In genomic region chr11:129611661-129612566, GRCh38 we compare ENCODE assay signal across 15 cellular contexts.
DNase-seq lines count a peak whose midpoint lies in the region; ATAC-seq, FAIRE-seq and TF ChIP-seq lines count a peak whose summit lies in the region.
"Had no signal": no experiment of that assay in that cellular context is flagged by ENCODE, and none has a peak within 500 bp of the region (broad histone marks: within the 10 kb centered on the region; RNA-seq: fewer than 3 reads in every experiment).

No MANE protein-coding gene starts in this region.

- H3K9ac ChIP-seq in HepG2 (ENCODE audit: insufficient read depth, low read depth, low read length) = no peak overlapping the region

- H3K36me3 ChIP-seq in HepG2 (replicated peaks in 1 of 2; ENCODE audit: control insufficient read depth in 1 of 2, insufficient read depth in 2 of 2, low read length in 2 of 2) (no peaks in the 10 kb centered on the region), right lobe of liver (no peaks in the 10 kb centered on the region), uterus (no peaks in the 10 kb centered on the region), right atrium auricular region (no peaks in the 10 kb centered on the region)

- no peak overlapping the region for H2AFZ ChIP-seq in HepG2 (ENCODE audit: low read length)

- peaks cover 10% of the 10 kb centered on the region for H3K27me3 Mint-ChIP-seq in stimulated activated naive CD8-positive, alpha-beta T cell treated with anti-CD3 and anti-CD28 coated beads, Interleukin-15, amount 100 ng/mL, for 72 hours
- H3K27me3 Mint-ChIP-seq in activated CD8-positive, alpha-beta T cell treated with anti-CD3 and anti-CD28 coated beads, Interleukin-2, amount 10 ng/mL, durations not matched to agents 7 days and 5 days (ENCODE audit: low read depth) = no peaks in the 10 kb centered on the region
- H3K27me3 Mint-ChIP-seq: activated CD4-positive, alpha-beta T cell treated with anti-CD3 and anti-CD28 coated beads, Interleukin-2, amount 10 ng/mL, durations not matched to agents 7 days and 5 days; memory B cell had no signal

- peaks cover 0 to 29% of the 10 kb centered on the region in 2 experiments; a peak in 1 of 5 replicates for H3K27me3 ChIP-seq in HepG2 (ENCODE audit: control insufficient read depth in 1 of 2, insufficient read depth in 2 of 2, low read length in 2 of 2)
- no peaks in the 10 kb centered on the region for H3K27me3 ChIP-seq in right lobe of liver
- no peaks in the 10 kb centered on the region for H3K27me3 ChIP-seq in uterus
- no peaks in the 10 kb centered on the region for H3K27me3 ChIP-seq in right atrium auricular region

- POLR2A ChIA-PET in HepG2 (lab: Yijun Ruan, JAX) = no interaction called here
- POLR2A ChIA-PET in activated CD8-positive, alpha-beta T cell treated with anti-CD3 and anti-CD28 coated beads, Interleukin-2, amount 10 ng/mL, durations not matched to agents 7 days and 5 days (lab: Charles Lee) = interaction anchor here (0.6 kb wide), 1 partner anchor 330 kb away, joined by 3 read pairs; no protein-coding TSS in a partner anchor

- FAIRE-seq in HepG2 (lab: Jason Lieb, UNC) = no peak

- TF ChIP-seq EP300 in HepG2 (IDR thresholded peaks at IDR 0.05; ENCODE audit: low read depth in 2 of 2, low read length in 2 of 2) (no peak), HepG2 (CRISPR knock-in tag; IDR thresholded peaks at IDR 0.05; ENCODE audit: borderline replicate concordance) (no peak)

- H3K79me2 ChIP-seq in HepG2 (ENCODE audit: insufficient read depth, low read length) = no peaks in the 10 kb centered on the region

- TF ChIP-seq RAD21 in HepG2 (CRISPR knock-in tag; IDR thresholded peaks at IDR 0.05) = no peak

- in situ Hi-C loops in HepG2 (cut with HindIII; ENCODE audit: extremely low pct_ligation_motif_present, low pct_unique_long_range_greater_than_20kb) = no loop called here

- H3K4me3 ChIP-seq in HepG2 (replicated peaks in 1 of 3; ENCODE audit: insufficient read depth in 1 of 3, low read depth in 2 of 3, low read length in 3 of 3) = no peak overlapping the region
- no peak overlapping the region for H3K4me3 ChIP-seq in right lobe of liver
- no peak overlapping the region for H3K4me3 ChIP-seq in uterus
- H3K4me3 ChIP-seq in right atrium auricular region = no peak overlapping the region

- intact Hi-C loops in HepG2 (cut with micrococcal nuclease; ENCODE audit: unreplicated experiment) (no loop called here), right lobe of liver (cut with DNase I) (no loop called here), uterus (cut with DNase I; ENCODE audit: low total_unique reads) (no loop called here)

- H3K4me1 Mint-ChIP-seq in stimulated activated naive CD8-positive, alpha-beta T cell treated with anti-CD3 and anti-CD28 coated beads, Interleukin-15, amount 100 ng/mL, for 72 hours = no peaks in the 10 kb centered on the region
- no peaks in the 10 kb centered on the region for H3K4me1 Mint-ChIP-seq in activated CD8-positive, alpha-beta T cell treated with anti-CD3 and anti-CD28 coated beads, Interleukin-2, amount 10 ng/mL, durations not matched to agents 7 days and 5 days (ENCODE audit: low read depth)
- H3K4me1 Mint-ChIP-seq: activated CD4-positive, alpha-beta T cell treated with anti-CD3 and anti-CD28 coated beads, Interleukin-2, amount 10 ng/mL, durations not matched to agents 7 days and 5 days; memory B cell had no signal

- 22% methylated on average over 18 of the region's 18 CpGs for WGBS in HepG2 (ENCODE audit: low lambda C conversion rate)
- WGBS in right lobe of liver (ENCODE audit: insufficient coverage, low coverage, low lambda C conversion rate, missing lambda C conversion rate) = 35% methylated on average over 17 of the region's 18 CpGs

- H3K27ac ChIP-seq in HepG2 (ENCODE audit: extremely low read length, insufficient read depth, low read length) (no peak overlapping the region), right lobe of liver (no peak overlapping the region), uterus (no peak overlapping the region), right atrium auricular region (no peak overlapping the region)

- DNase-seq in HepG2 (ENCODE audit: low spot score) (no peak), right lobe of liver (no peak), RKO (ENCODE audit: low spot score) (peak; percentile 1), islet precursor cell (peak; percentile 66), uterus (no peak), right atrium auricular region (ENCODE audit: low spot score) (no peak)
- no peak for DNase-seq in stimulated activated naive CD8-positive, alpha-beta T cell treated with anti-CD3 and anti-CD28 coated beads, Interleukin-15, amount 100 ng/mL, for 72 hours
- no peak for DNase-seq in activated CD8-positive, alpha-beta T cell treated with anti-CD3 and anti-CD28 coated beads, Interleukin-2, amount 10 ng/mL, durations not matched to agents 7 days and 5 days
- DNase-seq: activated CD4-positive, alpha-beta T cell treated with anti-CD3 and anti-CD28 coated beads, Interleukin-2, amount 10 ng/mL, durations not matched to agents 7 days and 5 days; activated T-cell treated with anti-CD3 and anti-CD28 coated beads, Interleukin-2, amount 50 U/mL, for 48 hours; amniotic stem cell; DMS 273 treated with DMSO at 0.1 percent for 48 hours; NCI-H446; T-helper 9 cell had no signal

- ATAC-seq in HepG2 = peak; percentile 58
- ATAC-seq in right lobe of liver = no peak
- no peak for ATAC-seq in stimulated activated naive CD8-positive, alpha-beta T cell treated with anti-CD3 and anti-CD28 coated beads, Interleukin-15, amount 100 ng/mL, for 72 hours
- ATAC-seq in activated CD8-positive, alpha-beta T cell treated with anti-CD3 and anti-CD28 coated beads, Interleukin-2, amount 10 ng/mL, durations not matched to agents 7 days and 5 days = no peak

- no peaks in the 10 kb centered on the region for H3K9me3 Mint-ChIP-seq in stimulated activated naive CD8-positive, alpha-beta T cell treated with anti-CD3 and anti-CD28 coated beads, Interleukin-15, amount 100 ng/mL, for 72 hours
- no peaks in the 10 kb centered on the region for H3K9me3 Mint-ChIP-seq in activated CD8-positive, alpha-beta T cell treated with anti-CD3 and anti-CD28 coated beads, Interleukin-2, amount 10 ng/mL, durations not matched to agents 7 days and 5 days (ENCODE audit: insufficient read depth)
- H3K9me3 Mint-ChIP-seq: activated CD4-positive, alpha-beta T cell treated with anti-CD3 and anti-CD28 coated beads, Interleukin-2, amount 10 ng/mL, durations not matched to agents 7 days and 5 days; memory B cell had no signal

- H4K20me1 ChIP-seq in HepG2 (ENCODE audit: insufficient read depth, low read length) = no peaks in the 10 kb centered on the region

- TF ChIP-seq POLR2A in HepG2 (IDR thresholded peaks at IDR 0.05; ENCODE audit: insufficient read depth in 1 of 2, low read depth in 2 of 2, low read length in 2 of 2) (no peak), right lobe of liver (IDR thresholded peaks at IDR 0.05) (no peak), uterus (IDR thresholded peaks at IDR 0.05) (no peak)

- H3K9me3 ChIP-seq in HepG2 (ENCODE audit: low read length) = no peaks in the 10 kb centered on the region
- H3K9me3 ChIP-seq in right lobe of liver = no peaks in the 10 kb centered on the region
- no peaks in the 10 kb centered on the region for H3K9me3 ChIP-seq in uterus
- H3K9me3 ChIP-seq in right atrium auricular region = no peaks in the 10 kb centered on the region

- H3K4me3 Mint-ChIP-seq in stimulated activated naive CD8-positive, alpha-beta T cell treated with anti-CD3 and anti-CD28 coated beads, Interleukin-15, amount 100 ng/mL, for 72 hours = no peak overlapping the region
- no peak overlapping the region for H3K4me3 Mint-ChIP-seq in activated CD8-positive, alpha-beta T cell treated with anti-CD3 and anti-CD28 coated beads, Interleukin-2, amount 10 ng/mL, durations not matched to agents 7 days and 5 days
- H3K4me3 Mint-ChIP-seq: activated CD4-positive, alpha-beta T cell treated with anti-CD3 and anti-CD28 coated beads, Interleukin-2, amount 10 ng/mL, durations not matched to agents 7 days and 5 days; memory B cell had no signal

- H3K4me1 ChIP-seq in HepG2 (ENCODE audit: insufficient read depth, low read length) = no peaks in the 10 kb centered on the region
- no peaks in the 10 kb centered on the region for H3K4me1 ChIP-seq in right lobe of liver
- H3K4me1 ChIP-seq in uterus = no peaks in the 10 kb centered on the region
- H3K4me1 ChIP-seq in right atrium auricular region = no peaks in the 10 kb centered on the region

- TF ChIP-seq CTCF in HepG2 (CRISPR knock-in tag; IDR thresholded peaks at IDR 0.05) (no peak), right lobe of liver (IDR thresholded peaks at IDR 0.05) (no peak), uterus (IDR thresholded peaks at IDR 0.05) (no peak), right atrium auricular region (IDR thresholded peaks at IDR 0.05) (no peak)

- CTCF ChIA-PET in HepG2 (lab: Yijun Ruan, JAX; ENCODE audit: low intra/inter-chr PET ratio, low total read pairs) = no interaction called here
- CTCF ChIA-PET in activated CD8-positive, alpha-beta T cell treated with anti-CD3 and anti-CD28 coated beads, Interleukin-2, amount 10 ng/mL, durations not matched to agents 7 days and 5 days (lab: Charles Lee) = no interaction called here

- no peaks in the 10 kb centered on the region for H3K36me3 Mint-ChIP-seq in activated CD8-positive, alpha-beta T cell treated with anti-CD3 and anti-CD28 coated beads, Interleukin-2, amount 10 ng/mL, durations not matched to agents 7 days and 5 days (ENCODE audit: low read depth)
- H3K36me3 Mint-ChIP-seq: memory B cell had no signal

- no peak overlapping the region for H3K4me2 ChIP-seq in HepG2 (ENCODE audit: low read depth, low read length)

- H3K27ac Mint-ChIP-seq in stimulated activated naive CD8-positive, alpha-beta T cell treated with anti-CD3 and anti-CD28 coated beads, Interleukin-15, amount 100 ng/mL, for 72 hours = no peak overlapping the region
- no peak overlapping the region for H3K27ac Mint-ChIP-seq in activated CD8-positive, alpha-beta T cell treated with anti-CD3 and anti-CD28 coated beads, Interleukin-2, amount 10 ng/mL, durations not matched to agents 7 days and 5 days
- H3K27ac Mint-ChIP-seq: activated CD4-positive, alpha-beta T cell treated with anti-CD3 and anti-CD28 coated beads, Interleukin-2, amount 10 ng/mL, durations not matched to agents 7 days and 5 days; memory B cell had no signal

- no TSS peak for BruUV-seq in HepG2 (replicated peaks; lab: Mats Ljungman, UMichigan)

TF ChIP-seq in HepG2, 621 proteins besides CTCF, POLR2A, EP300 and RAD21 (continues in another document):
- TF ChIP-seq TAF1 (CRISPR knock-in tag; IDR thresholded peaks at IDR 0.05) = no peak
- no peak for TF ChIP-seq HMGA1 (CRISPR knock-in tag; conservative IDR thresholded peaks at IDR 0.05)

Comparison
In these comparisons a context has a peak if more than half of its experiments do, and no peak if none do; other contexts are left out.
1. DNase-seq: peak in RKO (single experiment) and islet precursor cell (single experiment); none in HepG2 (single experiment), right lobe of liver (0 of 3), uterus (0 of 2), stimulated activated naive CD8-positive, alpha-beta T cell treated with anti-CD3 and anti-CD28 coated beads, Interleukin-15, amount 100 ng/mL, for 72 hours (0 of 2), right atrium auricular region (single experiment) and activated CD8-positive, alpha-beta T cell treated with anti-CD3 and anti-CD28 coated beads, Interleukin-2, amount 10 ng/mL, durations not matched to agents 7 days and 5 days (single experiment).